9 cellular contexts compared by ENCODE assay signal in genomic region chr6:41469951-41470340, GRCh38.
DNase-seq lines count a peak whose midpoint lies in the region; ATAC-seq and TF ChIP-seq lines count a peak whose summit lies in the region.
"Had no signal": no experiment of that assay in that cellular context is flagged by ENCODE, and none has a peak within 500 bp of the region (broad histone marks: within the 10 kb centered on the region; RNA-seq: fewer than 3 reads in every experiment).

No MANE protein-coding gene starts in this region.

- peak overlapping the region; percentile 83 for H3K4me3 Mint-ChIP-seq in T-helper 17 cell
- peak overlapping the region; percentile 79 for H3K4me3 Mint-ChIP-seq in glutamatergic neuron (ENCODE audit: unreplicated experiment)

- peak overlapping the region; percentile 42 for H3K4me3 ChIP-seq in trophoblast cell (ENCODE audit: low read depth, low read length)

- H2BK12ac ChIP-seq in trophoblast cell (ENCODE audit: low read length): peak overlapping the region; percentile 25

- peaks cover 16 to 27% of the 10 kb centered on the region in 2 experiments for H3K4me1 ChIP-seq in trophoblast cell (ENCODE audit: control insufficient read depth in 1 of 2, insufficient read depth in 2 of 2, low read length in 2 of 2)

- H3K27me3 ChIP-seq in trophoblast cell (ENCODE audit: insufficient read depth, low read length): no peaks in the 10 kb centered on the region

- no peak overlapping the region for H2AK5ac ChIP-seq in trophoblast cell (ENCODE audit: low read length)

- no peak overlapping the region for H3K27ac ChIP-seq in trophoblast cell (ENCODE audit: low read depth, low read length)
- H3K27ac ChIP-seq: VCaP had no signal

- no peak overlapping the region for H4K8ac ChIP-seq in trophoblast cell (ENCODE audit: low read depth, low read length)

- no peaks in the 10 kb centered on the region for H3K79me2 ChIP-seq in trophoblast cell (ENCODE audit: control insufficient read depth, insufficient read depth, low read length, poor library complexity)

- no peak overlapping the region for H3K23ac ChIP-seq in trophoblast cell (ENCODE audit: low read length)

- H3K9ac ChIP-seq in trophoblast cell (ENCODE audit: low read length): no peak overlapping the region

- H3K4me1 Mint-ChIP-seq in T-helper 17 cell: peaks cover 6% of the 10 kb centered on the region
- peaks cover 25% of the 10 kb centered on the region for H3K4me1 Mint-ChIP-seq in glutamatergic neuron (ENCODE audit: low read depth, unreplicated experiment)

- no peak overlapping the region for H4K12ac ChIP-seq in trophoblast cell (ENCODE audit: low read depth, low read length)

- H3K9me3 Mint-ChIP-seq in glutamatergic neuron (ENCODE audit: unreplicated experiment): peaks cover 2% of the 10 kb centered on the region

- ATAC-seq in T-helper 17 cell (peak; percentile 70), HG03045 (IDR thresholded peaks at IDR 0.05; ENCODE audit: unreplicated experiment) (no peak), GM18505 (IDR thresholded peaks at IDR 0.05; ENCODE audit: unreplicated experiment) (no peak)

- no peaks in the 10 kb centered on the region for H3K36me3 ChIP-seq in trophoblast cell (ENCODE audit: control insufficient read depth in 1 of 2, insufficient read depth in 2 of 2, low read length in 2 of 2)

- no peak for TF ChIP-seq CTCF in glutamatergic neuron (IDR thresholded peaks at IDR 0.05; ENCODE audit: partially characterized antibody, unreplicated experiment)

- H3K9me3 ChIP-seq in T-helper 17 cell (ENCODE audit: control insufficient read depth, low read length, poor library complexity, severe bottlenecking): no peaks in the 10 kb centered on the region
- H3K9me3 ChIP-seq in trophoblast cell (ENCODE audit: insufficient read depth, low read depth, low read length): no peaks in the 10 kb centered on the region

- H3K27me3 Mint-ChIP-seq in T-helper 17 cell: peaks cover 86% of the 10 kb centered on the region
- peaks cover 27% of the 10 kb centered on the region for H3K27me3 Mint-ChIP-seq in glutamatergic neuron (ENCODE audit: unreplicated experiment)

- H3K27ac Mint-ChIP-seq in T-helper 17 cell: peak overlapping the region; percentile 48
- no peak overlapping the region for H3K27ac Mint-ChIP-seq in glutamatergic neuron (ENCODE audit: unreplicated experiment)

- no CpG with 5 or more reads among the region's 30 CpGs for WGBS in trophoblast cell (ENCODE audit: extremely low coverage, insufficient coverage, insufficient read length)

- no peak overlapping the region for H3K4ac ChIP-seq in trophoblast cell (ENCODE audit: low read depth, low read length)

- no peak overlapping the region for H2BK5ac ChIP-seq in trophoblast cell (ENCODE audit: low read depth, low read length, poor library complexity)

- H3K14ac ChIP-seq in trophoblast cell (ENCODE audit: low read length): peak overlapping the region; percentile 26

- peak overlapping the region; percentile 19 for H2AFZ ChIP-seq in trophoblast cell (ENCODE audit: insufficient read depth, low read length, poor library complexity)

- TF ChIP-seq POLR2A in GM18505 (IDR thresholded peaks at IDR 0.05; ENCODE audit: borderline replicate concordance, extremely low read depth, insufficient read depth, insufficient read length): no peak

- no peak overlapping the region for H2BK120ac ChIP-seq in trophoblast cell (ENCODE audit: insufficient read depth, low read length, poor library complexity)

- peak overlapping the region; percentile 4 for H3K18ac ChIP-seq in trophoblast cell (ENCODE audit: low read length)

- H3K79me1 ChIP-seq in trophoblast cell (ENCODE audit: low read length): peaks cover 10% of the 10 kb centered on the region

- peak; percentile 73 for DNase-seq in ELF-1 (ENCODE audit: low read depth, low spot score)
- no peak for DNase-seq in T-helper 17 cell
- DNase-seq in glutamatergic neuron: no peak
- no peak for DNase-seq in trophoblast cell
- no peak for DNase-seq in germinal center (ENCODE audit: low spot score)
- DNase-seq in NCI-H2029 treated with DMSO at 0.1 percent for 48 hours (lab: John Stamatoyannopoulos, UW): no peak

- H3K36me3 Mint-ChIP-seq in T-helper 17 cell (ENCODE audit: low read depth) (peaks cover 5% of the 10 kb centered on the region), glutamatergic neuron (ENCODE audit: unreplicated experiment) (no peaks in the 10 kb centered on the region)

- peak overlapping the region; percentile 76 for H3K4me2 ChIP-seq in trophoblast cell (ENCODE audit: low read length)

- H4K91ac ChIP-seq in trophoblast cell (ENCODE audit: low read depth, low read length): peak overlapping the region; percentile 63
